In genomic region chr19:48964205-48965032, GRCh38 we compare ENCODE assay signal across 6 cellular contexts. TPM values are rescaled to one million over a fixed set of nuclear protein-coding genes. Genes with fewer than 3 reads are reported as not detected.
DNase-seq lines count a peak whose midpoint lies in the region; ATAC-seq and TF ChIP-seq lines count a peak whose summit lies in the region.

No MANE protein-coding gene starts in this region.

- no peaks in the 10 kb centered on the region for H3K27me3 Mint-ChIP-seq in CD4-positive, alpha-beta T cell

- H3K9me3 ChIP-seq in CD4-positive, alpha-beta T cell (ENCODE audit: control insufficient read depth, low read length), result no peaks in the 10 kb centered on the region
- H3K9me3 ChIP-seq in OCI-LY3 (ENCODE audit: insufficient read depth, low read length) (no peaks in the 10 kb centered on the region), right atrium auricular region (no peaks in the 10 kb centered on the region), thoracic aorta (no peaks in the 10 kb centered on the region)

- intact Hi-C loops in CD4-positive, alpha-beta T cell (cut with DNase I, micrococcal nuclease), result loop anchor here (1.0 to 5.0 kb wide), 5 partner anchors 9 to 317 kb away; partner anchors contain the start of genes CA11 (in 1 of the 2), NUCB1 (in 1 of the 2) and PPP1R15A (in 1 of the 2)

- H3K4me3 ChIP-seq in OCI-LY3 (ENCODE audit: low read length) (peak overlapping the region; percentile 76), right atrium auricular region (peak overlapping the region; percentile 39 to 82), thoracic aorta (peak overlapping the region; percentile 81)

- POLR2A ChIA-PET in CD4-positive, alpha-beta T cell (lab: Charles Lee), result interaction anchor here (0.6 to 3.8 kb wide), 14 partner anchors 10 to 1851 kb away, joined by 3 to 41 read pairs (median 6); partner anchors contain the start of genes BAX, DHDH, GYS1 and NUCB1

- H2AFZ ChIP-seq in OCI-LY3 (ENCODE audit: low read depth, low read length), result no peak overlapping the region

- ATAC-seq in CD4-positive, alpha-beta T cell (ENCODE audit: poor library complexity), result no peak
- no peak for ATAC-seq in thoracic aorta (ENCODE audit: insufficient number of reproducible peaks, low FRiP score, low read depth)
- no peak for ATAC-seq in HG02973 (IDR thresholded peaks at IDR 0.05; ENCODE audit: unreplicated experiment)

- H3K27ac Mint-ChIP-seq in CD4-positive, alpha-beta T cell, result peak overlapping the region; percentile 97

- peaks cover 34% of the 10 kb centered on the region for H3K79me2 ChIP-seq in OCI-LY3 (ENCODE audit: low read length)

- H3K4me3 Mint-ChIP-seq in CD4-positive, alpha-beta T cell, result peak overlapping the region; percentile 97

- H3K36me3 ChIP-seq in OCI-LY3 (replicated peaks; ENCODE audit: low read depth, low read length), result peaks cover 35% of the 10 kb centered on the region
- H3K36me3 ChIP-seq in right atrium auricular region, result peaks cover 29% of the 10 kb centered on the region
- peaks cover 16% of the 10 kb centered on the region for H3K36me3 ChIP-seq in thoracic aorta

- no peak for DNase-seq in CD4-positive, alpha-beta T cell
- DNase-seq in right atrium auricular region (ENCODE audit: low spot score) (no peak), thoracic aorta (ENCODE audit: low spot score) (no peak)
- DNase-seq in activated effector memory CD4-positive, alpha-beta T cell treated with anti-CD3 and anti-CD28 coated beads, Interleukin-2, amount 50 U/mL, for 16 hours, result no peak

- H3K9ac ChIP-seq in OCI-LY3 (ENCODE audit: low read length), result peak overlapping the region; percentile 97

- peak overlapping the region; percentile 98 for H3K4me2 ChIP-seq in OCI-LY3 (ENCODE audit: low read length)

- H3K36me3 Mint-ChIP-seq in CD4-positive, alpha-beta T cell (ENCODE audit: low read depth), result peaks cover 38% of the 10 kb centered on the region

- H3K4me1 ChIP-seq in OCI-LY3 (ENCODE audit: low read length) (peaks cover 56% of the 10 kb centered on the region), right atrium auricular region (peaks cover 0 to 61% of the 10 kb centered on the region in 2 donors), thoracic aorta (ENCODE audit: control insufficient read depth in 1 of 2, low read depth in 2 of 2) (peaks cover 15 to 49% of the 10 kb centered on the region in 2 donors)

- H3K27me3 ChIP-seq in CD4-positive, alpha-beta T cell (ENCODE audit: control insufficient read depth, insufficient read depth, low read length), result no peaks in the 10 kb centered on the region
- H3K27me3 ChIP-seq in OCI-LY3 (ENCODE audit: low read depth, low read length) (no peaks in the 10 kb centered on the region), right atrium auricular region (no peaks in the 10 kb centered on the region), thoracic aorta (replicated peaks; ENCODE audit: insufficient read depth) (no peaks in the 10 kb centered on the region)

- H4K20me1 ChIP-seq in OCI-LY3 (ENCODE audit: insufficient read depth, low read length), result peaks cover 21% of the 10 kb centered on the region

- no peaks in the 10 kb centered on the region for H3K9me3 Mint-ChIP-seq in CD4-positive, alpha-beta T cell

- TF ChIP-seq CTCF in CD4-positive, alpha-beta T cell (IDR thresholded peaks at IDR 0.05), result no peak
- no peak for TF ChIP-seq CTCF in OCI-LY3 (IDR thresholded peaks at IDR 0.05; ENCODE audit: low read depth, low read length)
- no peak for TF ChIP-seq CTCF in right atrium auricular region (IDR thresholded peaks at IDR 0.05)
- TF ChIP-seq CTCF in thoracic aorta (IDR thresholded peaks at IDR 0.05), result no peak

- H3K4me1 Mint-ChIP-seq in CD4-positive, alpha-beta T cell (ENCODE audit: low read depth), result peaks cover 47% of the 10 kb centered on the region

- CTCF ChIA-PET in CD4-positive, alpha-beta T cell (lab: Charles Lee), result interaction anchor here (1.1 to 1.5 kb wide), 4 partner anchors 29 to 226 kb away, joined by 3 to 5 read pairs (median 3); partner anchors contain the start of genes GYS1 and RUVBL2

- peak overlapping the region; percentile 55 for H3K27ac ChIP-seq in CD4-positive, alpha-beta T cell (ENCODE audit: low read depth, low read length)
- H3K27ac ChIP-seq in OCI-LY3 (ENCODE audit: low read length), result peak overlapping the region; percentile 96
- H3K27ac ChIP-seq in right atrium auricular region, result peak overlapping the region; percentile 90 to 92
- H3K27ac ChIP-seq in thoracic aorta, result peak overlapping the region; percentile 95 to 98

RNA-seq across cellular contexts. Expression of gene FTL, which starts 0.7 kb away (rescaled TPM):
- total RNA-seq in CD4-positive, alpha-beta T cell, result 100 to 1,000 TPM; 616 to 627 TPM
- 1,000 to 10,000 TPM; 1,493 to 3,053 TPM for total RNA-seq in right atrium auricular region
- total RNA-seq in thoracic aorta, result 1,000 to 10,000 TPM; 3,403 to 7,108 TPM

RNA-seq across cellular contexts. Expression of gene BAX, which starts 9.7 kb away (rescaled TPM):
- total RNA-seq in CD4-positive, alpha-beta T cell, result 10 to 100 TPM; 52.9 to 60.4 TPM
- total RNA-seq in right atrium auricular region (10 to 100 TPM; 10.7 to 21.2 TPM), thoracic aorta (100 to 1,000 TPM in 1 of 2 donors, 10 to 100 TPM in 1; 53.1 to 104 TPM)

RNA-seq across cellular contexts. Expression of gene GYS1, which starts 28.7 kb away (rescaled TPM):
- total RNA-seq in CD4-positive, alpha-beta T cell, result 10 to 100 TPM; 13.2 to 14.1 TPM
- total RNA-seq in right atrium auricular region (10 to 100 TPM; 72.1 to 88.1 TPM), thoracic aorta (10 to 100 TPM; 30.1 to 44.4 TPM)

RNA-seq across cellular contexts. Expression of gene RUVBL2, which starts 29.3 kb away (rescaled TPM):
- total RNA-seq in CD4-positive, alpha-beta T cell, result 10 to 100 TPM; 10.7 to 12.3 TPM
- 10 to 100 TPM; 49.1 to 87.7 TPM for total RNA-seq in right atrium auricular region
- total RNA-seq in thoracic aorta, result 10 to 100 TPM; 51.6 to 52.3 TPM

RNA-seq across cellular contexts. Expression of gene DHDH, which starts 30.9 kb away (rescaled TPM):
- 1 to 10 TPM; 1.1 to 1.8 TPM for total RNA-seq in CD4-positive, alpha-beta T cell
- total RNA-seq in right atrium auricular region (not detected), thoracic aorta (1 to 10 TPM in 1 of 2 donors, not detected in 1; 3.7 TPM)
